ENCODE assay signal across 24 cellular contexts in the genomic region with DNA sequence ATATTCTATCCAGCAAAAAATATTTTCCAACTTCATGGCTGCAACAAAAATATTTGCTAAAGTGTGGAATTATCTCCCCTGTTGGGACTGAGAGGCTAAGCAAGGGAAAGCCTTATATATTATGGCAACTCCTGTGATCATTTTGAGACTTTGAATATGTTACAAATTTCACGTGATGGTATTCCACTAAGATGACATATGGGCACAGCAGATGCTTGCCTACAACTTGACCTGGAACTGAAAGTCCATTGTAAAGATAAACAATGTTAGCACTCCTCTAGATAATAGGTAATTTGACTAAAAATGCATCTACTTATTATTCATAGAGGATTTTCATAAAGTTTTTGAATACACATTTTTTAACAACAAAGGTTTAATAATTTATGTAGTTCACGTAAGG.
"Had no signal": no experiment of that assay in that cellular context is flagged by ENCODE, and none has a peak within 500 bp of the region (broad histone marks: within the 10 kb centered on the region; RNA-seq: fewer than 3 reads in every experiment).

No MANE protein-coding gene starts in this region.

- ATAC-seq: K562, Right ventricle myocardium inferior, SK-N-SH treated with all-trans-retinoic acid at 6 μM for 48 hours had no signal

- FAIRE-seq: HTR-8/SVneo, K562 had no signal

- H3K9ac ChIP-seq: KMS-11 had no signal

- DNase-seq: Kasumi-1; MM.1S; NCI-H1092 treated with DMSO at 0.1 percent for 48 hours; NCI-H1436; NCI-H187; NCI-H2029; NCI-H2081 treated with DMSO at 0.1 percent for 48 hours; NCI-H2171 treated with DMSO at 0.1 percent for 48 hours; NCI-H345; NCI-H446 treated with DMSO at 0.1 percent for 48 hours; NCI-H510A treated with DMSO at 0.1 percent for 48 hours; NCI-H526; NK-92 treated with Interleukin-12 subunit alpha and Interleukin-12 subunit beta, amount 100 ng/mL, for 24 hours; PC-9; Peyer's patch; SHP77 treated with DMSO at 0.1 percent for 48 hours; SJCRH30; T-helper 1 cell had no signal

- H3K4me1 ChIP-seq: Peyer's patch, SJCRH30 had no signal

- H3K27ac ChIP-seq: HL-60, KMS-11, PC-9, Peyer's patch, SJCRH30 had no signal

- H3K4me3 ChIP-seq: K562, PC-9, Peyer's patch, SJCRH30 had no signal

- H3K27me3 ChIP-seq: Peyer's patch, SJCRH30 had no signal

- H2AFZ ChIP-seq: PC-9 had no signal

- H3K36me3 ChIP-seq: Peyer's patch, SJCRH30 had no signal

- H3K9me3 ChIP-seq: SJCRH30 had no signal

- H3K4me2 ChIP-seq: KMS-11, PC-9 had no signal
